In the genomic region with DNA sequence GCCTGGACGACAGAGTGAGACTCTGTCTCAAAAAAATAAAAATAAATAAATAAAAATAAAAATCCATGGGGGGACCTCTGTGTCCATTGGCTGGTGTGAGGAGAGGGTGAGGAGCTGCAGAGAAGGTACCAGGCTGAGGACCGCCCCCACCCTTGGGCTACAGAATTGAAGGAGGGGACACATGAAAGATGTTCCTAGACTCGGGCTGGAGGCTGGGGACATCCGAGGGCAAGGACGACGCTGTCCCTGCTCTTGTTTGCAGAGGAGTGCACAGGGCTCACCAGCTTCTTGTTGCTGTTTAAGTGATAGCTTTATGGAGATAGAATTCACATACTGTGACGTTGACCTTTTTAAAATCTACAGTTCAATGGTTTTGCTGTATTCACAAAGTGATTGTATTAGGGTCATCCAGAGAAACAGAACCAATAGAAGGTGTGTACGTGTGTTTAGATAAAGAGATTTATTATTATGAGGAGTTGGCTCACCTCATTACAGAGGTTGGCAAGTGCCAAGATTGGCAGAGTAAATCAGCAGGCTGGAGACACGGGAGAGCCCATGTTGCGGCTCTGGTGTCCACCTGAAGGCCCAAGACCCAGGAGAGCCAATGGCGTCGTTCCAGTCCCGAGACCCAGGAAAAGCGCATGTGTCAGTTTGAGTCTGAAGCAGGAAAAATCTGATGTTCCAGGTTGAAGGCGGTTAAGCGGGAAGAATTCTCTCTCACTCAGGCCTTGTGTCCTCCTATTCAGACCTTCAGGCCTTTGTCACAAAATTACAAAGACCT, we compare ENCODE assay signal across 9 cellular contexts.
DNase-seq lines count a peak whose midpoint lies in the region; TF ChIP-seq lines count a peak whose summit lies in the region.
"Had no signal": no experiment of that assay in that cellular context is flagged by ENCODE, and none has a peak within 500 bp of the region (broad histone marks: within the 10 kb centered on the region; RNA-seq: fewer than 3 reads in every experiment).

No MANE protein-coding gene starts in this region.

- H3K36me3 Mint-ChIP-seq in endothelial cell (ENCODE audit: low read depth, unreplicated experiment): peaks cover 10% of the 10 kb centered on the region

- H3K4me2 ChIP-seq in DOHH2 (ENCODE audit: low read length) (peak overlapping the region; percentile 97), OCI-LY1 (ENCODE audit: low read length) (peak overlapping the region; percentile 46), trophoblast cell (ENCODE audit: low read length) (no peak overlapping the region)

- H3K4me1 ChIP-seq in DOHH2 (ENCODE audit: control insufficient read depth, low read length) (peaks cover 100% of the 10 kb centered on the region), OCI-LY1 (ENCODE audit: insufficient read depth, low read length, severe bottlenecking) (peaks cover 99% of the 10 kb centered on the region), trophoblast cell (ENCODE audit: control insufficient read depth in 1 of 2, insufficient read depth in 2 of 2, low read length in 2 of 2) (peaks cover 37 to 48% of the 10 kb centered on the region in 2 experiments)

- H3K4me3 ChIP-seq in DOHH2 (ENCODE audit: low read length): peak overlapping the region; percentile 72
- H3K4me3 ChIP-seq in OCI-LY1 (ENCODE audit: low read depth, low read length, poor library complexity, severe bottlenecking): peak overlapping the region; percentile 34
- H3K4me3 ChIP-seq in trophoblast cell (ENCODE audit: low read depth, low read length): no peak overlapping the region

- no peak overlapping the region for H3K18ac ChIP-seq in trophoblast cell (ENCODE audit: low read length)

- H3K36me3 ChIP-seq in DOHH2 (ENCODE audit: control insufficient read depth, low read length) (peaks cover 77% of the 10 kb centered on the region), OCI-LY1 (ENCODE audit: insufficient read depth, low read length) (peaks cover 56% of the 10 kb centered on the region; the same call in 1 of the 2 replicates), trophoblast cell (ENCODE audit: control insufficient read depth in 1 of 2, insufficient read depth in 2 of 2, low read length in 2 of 2) (peaks cover 0 to 7% of the 10 kb centered on the region in 2 experiments)

- H2BK5ac ChIP-seq in trophoblast cell (ENCODE audit: low read depth, low read length, poor library complexity): no peak overlapping the region

- H2AK5ac ChIP-seq in trophoblast cell (ENCODE audit: low read length): no peak overlapping the region

- no peaks in the 10 kb centered on the region for H3K9me3 Mint-ChIP-seq in endothelial cell (ENCODE audit: unreplicated experiment)

- no peak overlapping the region for H3K14ac ChIP-seq in trophoblast cell (ENCODE audit: low read length)

- H4K8ac ChIP-seq in trophoblast cell (ENCODE audit: low read depth, low read length): no peak overlapping the region

- TF ChIP-seq CTCF in DOHH2 (IDR thresholded peaks at IDR 0.05; ENCODE audit: low read depth, low read length, poor library complexity, severe bottlenecking) (no peak), OCI-LY1 (IDR thresholded peaks at IDR 0.05; ENCODE audit: low read length) (no peak), endothelial cell (IDR thresholded peaks at IDR 0.05; ENCODE audit: unreplicated experiment) (no peak)

- H3F3A ChIP-seq in DOHH2 (ENCODE audit: control insufficient read depth, insufficient read depth): peaks cover 81% of the 10 kb centered on the region
- peaks cover 8% of the 10 kb centered on the region for H3F3A ChIP-seq in OCI-LY1 (ENCODE audit: insufficient read depth, low read length)

- no peak overlapping the region for H4K91ac ChIP-seq in trophoblast cell (ENCODE audit: low read depth, low read length)

- H3K79me1 ChIP-seq in trophoblast cell (ENCODE audit: low read length): peaks cover 21% of the 10 kb centered on the region

- H3K23ac ChIP-seq in trophoblast cell (ENCODE audit: low read length): no peak overlapping the region

- peak overlapping the region; percentile 37 for H3K4ac ChIP-seq in trophoblast cell (ENCODE audit: low read depth, low read length)

- H2BK12ac ChIP-seq in trophoblast cell (ENCODE audit: low read length): no peak overlapping the region

- no CpG with 5 or more reads among the region's 16 CpGs for WGBS in trophoblast cell (ENCODE audit: extremely low coverage, insufficient coverage, insufficient read length)

- H3K9me3 ChIP-seq in DOHH2 (ENCODE audit: control insufficient read depth, insufficient read depth, low read length) (no peaks in the 10 kb centered on the region), OCI-LY1 (ENCODE audit: low read length) (no peaks in the 10 kb centered on the region), trophoblast cell (ENCODE audit: insufficient read depth, low read depth, low read length) (no peaks in the 10 kb centered on the region)

- H3K4me1 Mint-ChIP-seq in endothelial cell (ENCODE audit: unreplicated experiment): peaks cover 63% of the 10 kb centered on the region

- peaks cover 12% of the 10 kb centered on the region for H3K27me3 Mint-ChIP-seq in endothelial cell (ENCODE audit: unreplicated experiment)

- no peak overlapping the region for H2BK120ac ChIP-seq in trophoblast cell (ENCODE audit: insufficient read depth, low read length, poor library complexity)

- H4K20me1 ChIP-seq in DOHH2 (ENCODE audit: control insufficient read depth, insufficient read depth, low read depth, low read length) (peaks cover 7% of the 10 kb centered on the region; the same call in 1 of the 2 replicates), OCI-LY1 (ENCODE audit: insufficient read depth, low read length) (no peaks in the 10 kb centered on the region)

- H2AFZ ChIP-seq in OCI-LY1 (ENCODE audit: low read length): no peak overlapping the region
- H2AFZ ChIP-seq in trophoblast cell (ENCODE audit: insufficient read depth, low read length, poor library complexity): no peak overlapping the region

- peak overlapping the region; percentile 97 for H3K9ac ChIP-seq in OCI-LY1 (ENCODE audit: low read length)
- H3K9ac ChIP-seq in trophoblast cell (ENCODE audit: low read length): no peak overlapping the region

- H4K12ac ChIP-seq in trophoblast cell (ENCODE audit: low read depth, low read length): no peak overlapping the region

- H3K9me2 ChIP-seq in DOHH2 (replicated peaks; ENCODE audit: control insufficient read depth, low read length): no peaks in the 10 kb centered on the region
- H3K9me2 ChIP-seq in OCI-LY1 (ENCODE audit: low read depth, low read length): no peaks in the 10 kb centered on the region

- H3K27ac Mint-ChIP-seq in endothelial cell (ENCODE audit: unreplicated experiment): peak overlapping the region; percentile 86

- no peaks in the 10 kb centered on the region for H3K27me3 ChIP-seq in DOHH2 (ENCODE audit: control insufficient read depth, low read length)
- no peaks in the 10 kb centered on the region for H3K27me3 ChIP-seq in OCI-LY1 (ENCODE audit: insufficient read depth, low read length)
- no peaks in the 10 kb centered on the region for H3K27me3 ChIP-seq in trophoblast cell (ENCODE audit: insufficient read depth, low read length)

- H3K27ac ChIP-seq in DOHH2 (ENCODE audit: low read depth, low read length): peak overlapping the region; percentile 100
- H3K27ac ChIP-seq in OCI-LY1 (ENCODE audit: low read depth, low read length, poor library complexity, severe bottlenecking): peak overlapping the region; percentile 99
- H3K27ac ChIP-seq in trophoblast cell (ENCODE audit: low read depth, low read length): no peak overlapping the region

- DNase-seq in endothelial cell (ENCODE audit: low spot score) (no peak), trophoblast cell (no peak), NCI-H187 treated with DMSO at 0.1 percent for 48 hours (lab: John Stamatoyannopoulos, UW) (no peak), NCI-H2171 treated with DMSO at 0.1 percent for 48 hours (lab: John Stamatoyannopoulos, UW) (no peak), NCI-H1417 (lab: John Stamatoyannopoulos, UW) (no peak), SKM-1 (lab: John Stamatoyannopoulos, UW; ENCODE audit: unreplicated experiment) (no peak)
- DNase-seq: NCI-H1694 had no signal

- H3K79me2 ChIP-seq in DOHH2 (ENCODE audit: control insufficient read depth, low read length) (peaks cover 98% of the 10 kb centered on the region), OCI-LY1 (ENCODE audit: insufficient read depth, low read length) (peaks cover 61% of the 10 kb centered on the region), trophoblast cell (ENCODE audit: control insufficient read depth, insufficient read depth, low read length, poor library complexity) (peaks cover 35% of the 10 kb centered on the region)

- H3K4me3 Mint-ChIP-seq in endothelial cell (ENCODE audit: unreplicated experiment): peak overlapping the region; percentile 45
